Comparison of ENCODE assay signal across 18 cellular contexts in genomic region chr2:20391951-20392699, GRCh38. TPM values are rescaled to one million over a fixed set of nuclear protein-coding genes. Genes with fewer than 3 reads are reported as not detected.
A peak's percentile ranks its signal among the peaks of the same experiment; 100 is the strongest.
DNase-seq lines count a peak whose midpoint lies in the region; ATAC-seq and TF ChIP-seq lines count a peak whose summit lies in the region.
"Had no signal": no experiment of that assay in that cellular context is flagged by ENCODE, and none has a peak within 500 bp of the region (broad histone marks: within the 10 kb centered on the region; RNA-seq: fewer than 3 reads in every experiment).

No MANE protein-coding gene starts in this region.

- no peak for TF ChIP-seq CTCF in HFFc6 (IDR thresholded peaks at IDR 0.05)
- no peak for TF ChIP-seq CTCF in WERI-Rb-1 (IDR thresholded peaks at IDR 0.05; ENCODE audit: low read depth, low read length)

- H3K4me3 Mint-ChIP-seq in HFFc6, result no peak overlapping the region
- no peak overlapping the region for H3K4me3 Mint-ChIP-seq in stimulated activated memory B cell treated with anti-CD40 and anti-IgM and Interleukin-4, amounts not matched to agents 10 μg/mL and 1 μg/mL and 100 μg/mL, for 72 hours
- H3K4me3 Mint-ChIP-seq: activated naive CD4-positive, alpha-beta T cell treated with anti-CD3 and anti-CD28 coated beads for 36 hours; stimulated activated naive B cell treated with anti-CD40 and anti-IgM and Interleukin-4, amounts not matched to agents 10 μg/mL and 1 μg/mL and 100 μg/mL, for 72 hours; WTC11 had no signal

- H3K27ac ChIP-seq in WERI-Rb-1, result no peak overlapping the region

- no peaks in the 10 kb centered on the region for H3K36me3 ChIP-seq in WERI-Rb-1
- H3K36me3 ChIP-seq: BE2C had no signal

- ATAC-seq in stimulated activated memory B cell treated with anti-CD40 and anti-IgM and Interleukin-4, amounts not matched to agents 10 μg/mL and 1 μg/mL and 100 μg/mL, for 72 hours, result no peak
- no peak for ATAC-seq in HG02970 (IDR thresholded peaks at IDR 0.05; ENCODE audit: low FRiP score, unreplicated experiment)
- ATAC-seq in GM19324 (IDR thresholded peaks at IDR 0.05; ENCODE audit: low FRiP score, unreplicated experiment), result no peak
- no peak for ATAC-seq in GM21619 (IDR thresholded peaks at IDR 0.05; ENCODE audit: unreplicated experiment)
- ATAC-seq: Panc1; stimulated activated naive B cell treated with anti-CD40 and anti-IgM and Interleukin-4, amounts not matched to agents 10 μg/mL and 1 μg/mL and 100 μg/mL, for 72 hours; WTC11 had no signal

- no peaks in the 10 kb centered on the region for H3K9me3 Mint-ChIP-seq in HFFc6
- H3K9me3 Mint-ChIP-seq in stimulated activated memory B cell treated with anti-CD40 and anti-IgM and Interleukin-4, amounts not matched to agents 10 μg/mL and 1 μg/mL and 100 μg/mL, for 72 hours, result no peaks in the 10 kb centered on the region
- H3K9me3 Mint-ChIP-seq: activated naive CD4-positive, alpha-beta T cell treated with anti-CD3 and anti-CD28 coated beads for 36 hours; stimulated activated naive B cell treated with anti-CD40 and anti-IgM and Interleukin-4, amounts not matched to agents 10 μg/mL and 1 μg/mL and 100 μg/mL, for 72 hours; WTC11 had no signal

- peaks cover 30% of the 10 kb centered on the region for H3K27me3 Mint-ChIP-seq in HFFc6 (ENCODE audit: insufficient read depth)
- H3K27me3 Mint-ChIP-seq in stimulated activated memory B cell treated with anti-CD40 and anti-IgM and Interleukin-4, amounts not matched to agents 10 μg/mL and 1 μg/mL and 100 μg/mL, for 72 hours, result peaks cover 26% of the 10 kb centered on the region

- no peak overlapping the region for H3K4me3 ChIP-seq in WERI-Rb-1 (ENCODE audit: low read depth, low read length)

- no peaks in the 10 kb centered on the region for H3K4me1 Mint-ChIP-seq in HFFc6 (ENCODE audit: low read depth)
- H3K4me1 Mint-ChIP-seq in stimulated activated memory B cell treated with anti-CD40 and anti-IgM and Interleukin-4, amounts not matched to agents 10 μg/mL and 1 μg/mL and 100 μg/mL, for 72 hours, result peaks cover 5% of the 10 kb centered on the region
- H3K4me1 Mint-ChIP-seq: stimulated activated naive B cell treated with anti-CD40 and anti-IgM and Interleukin-4, amounts not matched to agents 10 μg/mL and 1 μg/mL and 100 μg/mL, for 72 hours; WTC11 had no signal

- peak; percentile 64 for DNase-seq in Caki2 (ENCODE audit: low read depth)
- DNase-seq in HFFc6, result peak; percentile 16
- peak; percentile 68 for DNase-seq in WERI-Rb-1
- peak; percentile 25 for DNase-seq in left kidney (ENCODE audit: low read depth, low spot score)
- DNase-seq: activated CD8-positive, alpha-beta memory T cell treated with anti-CD3 and anti-CD28 coated beads, Interleukin-2, amount 50 U/mL, for 48 hours; activated naive CD4-positive, alpha-beta T cell treated with anti-CD3 and anti-CD28 coated beads for 36 hours; BE2C; DND-41; effector CD4-positive, alpha-beta T cell; NCI-H146; NCI-H510A treated with DMSO at 0.1 percent for 48 hours; stimulated activated naive B cell treated with anti-CD40 and anti-IgM and Interleukin-4, amounts not matched to agents 10 μg/mL and 1 μg/mL and 100 μg/mL, for 72 hours had no signal

- no peaks in the 10 kb centered on the region for H3K36me3 Mint-ChIP-seq in HFFc6 (ENCODE audit: low read depth)
- no peaks in the 10 kb centered on the region for H3K36me3 Mint-ChIP-seq in stimulated activated memory B cell treated with anti-CD40 and anti-IgM and Interleukin-4, amounts not matched to agents 10 μg/mL and 1 μg/mL and 100 μg/mL, for 72 hours
- H3K36me3 Mint-ChIP-seq: stimulated activated naive B cell treated with anti-CD40 and anti-IgM and Interleukin-4, amounts not matched to agents 10 μg/mL and 1 μg/mL and 100 μg/mL, for 72 hours; WTC11 had no signal

- H3K9me3 ChIP-seq in WERI-Rb-1 (ENCODE audit: severe bottlenecking), result peaks cover 2% of the 10 kb centered on the region
- H3K9me3 ChIP-seq: BE2C had no signal

- H3K27ac Mint-ChIP-seq in HFFc6, result no peak overlapping the region
- no peak overlapping the region for H3K27ac Mint-ChIP-seq in stimulated activated memory B cell treated with anti-CD40 and anti-IgM and Interleukin-4, amounts not matched to agents 10 μg/mL and 1 μg/mL and 100 μg/mL, for 72 hours
- H3K27ac Mint-ChIP-seq: activated naive CD4-positive, alpha-beta T cell treated with anti-CD3 and anti-CD28 coated beads for 36 hours; stimulated activated naive B cell treated with anti-CD40 and anti-IgM and Interleukin-4, amounts not matched to agents 10 μg/mL and 1 μg/mL and 100 μg/mL, for 72 hours; WTC11 had no signal

- in situ Hi-C loops in Caki2 (cut with HindIII; ENCODE audit: low pct_unique_long_range_greater_than_20kb, low sequenced_read_pairs), result no loop called here

- H3K27me3 ChIP-seq in WERI-Rb-1 (ENCODE audit: insufficient read depth, low read depth, severe bottlenecking), result no peaks in the 10 kb centered on the region
- H3K27me3 ChIP-seq: BE2C had no signal

RNA-seq across cellular contexts. Expression of gene PUM2, which starts 41.5 kb away (rescaled TPM):
- 31.4 and 35.2 TPM in 2 replicates for total RNA-seq in Caki2 (2014; rRNA removed; shearing (Covaris generic); ENCODE audit: low replicate concordance)
- 10 to 100 TPM; 60.3 to 69.0 (median 64.8) TPM for total RNA-seq in HFFc6 (2021; fragmentation: NEBNext Ultra II Directional; extraction: Animal tissue kit (Norgen Biotek cat#: 25700))

RNA-seq across cellular contexts. Expression of gene RHOB, which starts 54.7 kb away (rescaled TPM):
- total RNA-seq in Caki2 (2014; rRNA removed; shearing (Covaris generic); ENCODE audit: low replicate concordance), result 151 and 158 TPM in 2 replicates
- 100 to 1,000 TPM; 128 to 146 (median 133) TPM for total RNA-seq in HFFc6 (2021; fragmentation: NEBNext Ultra II Directional; extraction: Animal tissue kit (Norgen Biotek cat#: 25700))

Comparison
In these comparisons a context has a peak if more than half of its experiments do, and no peak if none do; other contexts are left out.
1. DNase-seq: peak in every context shown above with its lines; median percentile 68 in WERI-Rb-1; 64 in Caki2; 25 in left kidney; 16 in HFFc6.